ENCODE assay signal across 3 cellular contexts in the genomic region with DNA sequence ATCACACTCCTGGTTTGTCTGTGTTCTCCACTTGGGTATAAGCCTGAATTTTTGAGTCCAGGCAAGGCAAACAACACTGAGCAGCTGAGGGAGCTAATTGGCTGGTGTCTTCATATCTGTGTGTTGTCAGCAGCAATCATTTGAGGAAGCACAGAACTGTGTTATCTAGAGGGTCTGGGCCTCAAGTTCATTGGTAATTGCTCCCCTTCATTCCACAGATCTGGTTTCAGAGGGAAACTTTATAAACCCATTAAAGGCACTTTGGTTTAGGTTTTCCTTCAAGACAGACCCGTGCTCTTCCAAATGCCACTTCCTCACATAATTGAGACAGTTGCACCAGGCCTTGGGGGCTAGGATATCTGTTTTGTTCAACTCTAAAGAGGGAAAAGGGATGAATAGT.
TF ChIP-seq lines count a peak whose summit lies in the region.

No MANE protein-coding gene starts in this region.

TF ChIP-seq in liver, 16 proteins besides CTCF, POLR2A, EP300 and RAD21:
- TF ChIP-seq, protein P1, sequence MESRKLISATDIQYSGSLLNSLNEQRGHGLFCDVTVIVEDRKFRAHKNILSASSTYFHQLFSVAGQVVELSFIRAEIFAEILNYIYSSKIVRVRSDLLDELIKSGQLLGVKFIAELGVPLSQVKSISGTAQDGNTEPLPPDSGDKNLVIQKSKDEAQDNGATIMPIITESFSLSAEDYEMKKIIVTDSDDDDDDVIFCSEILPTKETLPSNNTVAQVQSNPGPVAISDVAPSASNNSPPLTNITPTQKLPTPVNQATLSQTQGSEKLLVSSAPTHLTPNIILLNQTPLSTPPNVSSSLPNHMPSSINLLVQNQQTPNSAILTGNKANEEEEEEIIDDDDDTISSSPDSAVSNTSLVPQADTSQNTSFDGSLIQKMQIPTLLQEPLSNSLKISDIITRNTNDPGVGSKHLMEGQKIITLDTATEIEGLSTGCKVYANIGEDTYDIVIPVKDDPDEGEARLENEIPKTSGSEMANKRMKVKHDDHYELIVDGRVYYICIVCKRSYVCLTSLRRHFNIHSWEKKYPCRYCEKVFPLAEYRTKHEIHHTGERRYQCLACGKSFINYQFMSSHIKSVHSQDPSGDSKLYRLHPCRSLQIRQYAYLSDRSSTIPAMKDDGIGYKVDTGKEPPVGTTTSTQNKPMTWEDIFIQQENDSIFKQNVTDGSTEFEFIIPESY (IDR thresholded peaks at IDR 0.05), result no peak
- TF ChIP-seq, protein P2, sequence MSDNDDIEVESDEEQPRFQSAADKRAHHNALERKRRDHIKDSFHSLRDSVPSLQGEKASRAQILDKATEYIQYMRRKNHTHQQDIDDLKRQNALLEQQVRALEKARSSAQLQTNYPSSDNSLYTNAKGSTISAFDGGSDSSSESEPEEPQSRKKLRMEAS (IDR thresholded peaks at IDR 0.05), result no peak
- TF ChIP-seq RXRA (IDR thresholded peaks at IDR 0.05) (peak in 1 of 2 donors; percentile 23), SP1 (IDR thresholded peaks at IDR 0.05) (no peak), EGR1 (IDR thresholded peaks at IDR 0.05; ENCODE audit: low read depth in 2 of 2) (no peak), NR2F2 (IDR thresholded peaks at IDR 0.05) (peak; percentile 88)

TF ChIP-seq in HepG2, 621 proteins besides CTCF, POLR2A, EP300 and RAD21:
- TF ChIP-seq ZNF331 (CRISPR knock-in tag; IDR thresholded peaks at IDR 0.05), result no peak
- TF ChIP-seq, protein P3, sequence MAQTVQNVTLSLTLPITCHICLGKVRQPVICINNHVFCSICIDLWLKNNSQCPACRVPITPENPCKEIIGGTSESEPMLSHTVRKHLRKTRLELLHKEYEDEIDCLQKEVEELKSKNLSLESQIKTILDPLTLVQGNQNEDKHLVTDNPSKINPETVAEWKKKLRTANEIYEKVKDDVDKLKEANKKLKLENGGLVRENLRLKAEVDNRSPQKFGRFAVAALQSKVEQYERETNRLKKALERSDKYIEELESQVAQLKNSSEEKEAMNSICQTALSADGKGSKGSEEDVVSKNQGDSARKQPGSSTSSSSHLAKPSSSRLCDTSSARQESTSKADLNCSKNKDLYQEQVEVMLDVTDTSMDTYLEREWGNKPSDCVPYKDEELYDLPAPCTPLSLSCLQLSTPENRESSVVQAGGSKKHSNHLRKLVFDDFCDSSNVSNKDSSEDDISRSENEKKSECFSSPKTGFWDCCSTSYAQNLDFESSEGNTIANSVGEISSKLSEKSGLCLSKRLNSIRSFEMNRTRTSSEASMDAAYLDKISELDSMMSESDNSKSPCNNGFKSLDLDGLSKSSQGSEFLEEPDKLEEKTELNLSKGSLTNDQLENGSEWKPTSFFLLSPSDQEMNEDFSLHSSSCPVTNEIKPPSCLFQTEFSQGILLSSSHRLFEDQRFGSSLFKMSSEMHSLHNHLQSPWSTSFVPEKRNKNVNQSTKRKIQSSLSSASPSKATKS (CRISPR knock-in tag; IDR thresholded peaks at IDR 0.05), result no peak
- TF ChIP-seq SRF (IDR thresholded peaks at IDR 0.05; ENCODE audit: low read depth, low read length), result no peak
- TF ChIP-seq ZNF143 (CRISPR knock-in tag; IDR thresholded peaks at IDR 0.05), result no peak
- TF ChIP-seq ZNF652 (CRISPR knock-in tag; IDR thresholded peaks at IDR 0.05; ENCODE audit: borderline replicate concordance, low read depth), result no peak
- TF ChIP-seq, protein P4, sequence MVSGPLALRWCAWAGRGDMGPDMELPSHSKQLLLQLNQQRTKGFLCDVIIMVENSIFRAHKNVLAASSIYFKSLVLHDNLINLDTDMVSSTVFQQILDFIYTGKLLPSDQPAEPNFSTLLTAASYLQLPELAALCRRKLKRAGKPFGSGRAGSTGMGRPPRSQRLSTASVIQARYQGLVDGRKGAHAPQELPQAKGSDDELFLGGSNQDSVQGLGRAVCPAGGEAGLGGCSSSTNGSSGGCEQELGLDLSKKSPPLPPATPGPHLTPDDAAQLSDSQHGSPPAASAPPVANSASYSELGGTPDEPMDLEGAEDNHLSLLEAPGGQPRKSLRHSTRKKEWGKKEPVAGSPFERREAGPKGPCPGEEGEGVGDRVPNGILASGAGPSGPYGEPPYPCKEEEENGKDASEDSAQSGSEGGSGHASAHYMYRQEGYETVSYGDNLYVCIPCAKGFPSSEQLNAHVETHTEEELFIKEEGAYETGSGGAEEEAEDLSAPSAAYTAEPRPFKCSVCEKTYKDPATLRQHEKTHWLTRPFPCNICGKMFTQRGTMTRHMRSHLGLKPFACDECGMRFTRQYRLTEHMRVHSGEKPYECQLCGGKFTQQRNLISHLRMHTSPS (CRISPR knock-in tag; IDR thresholded peaks at IDR 0.05; ENCODE audit: low read depth), result no peak
- no peak for TF ChIP-seq TCF12 (IDR thresholded peaks at IDR 0.05)
- TF ChIP-seq TCF12 (CRISPR knock-in tag; IDR thresholded peaks at IDR 0.05), result no peak
- no peak for TF ChIP-seq DNMT1 (CRISPR knock-in tag; IDR thresholded peaks at IDR 0.05)
- no peak for TF ChIP-seq HES4 (CRISPR knock-in tag; IDR thresholded peaks at IDR 0.05; ENCODE audit: borderline replicate concordance)
- TF ChIP-seq FOXK2 (IDR thresholded peaks at IDR 0.05), result no peak
- no peak for TF ChIP-seq RBFOX2 (IDR thresholded peaks at IDR 0.05; ENCODE audit: low read depth, low read length)
- TF ChIP-seq KLF16 (CRISPR knock-in tag; IDR thresholded peaks at IDR 0.05), result no peak
- TF ChIP-seq ZNF724P (CRISPR knock-in tag; IDR thresholded peaks at IDR 0.05; ENCODE audit: borderline replicate concordance), result no peak
- no peak for TF ChIP-seq FOXO1 (CRISPR knock-in tag; IDR thresholded peaks at IDR 0.05)
- TF ChIP-seq, protein P5, sequence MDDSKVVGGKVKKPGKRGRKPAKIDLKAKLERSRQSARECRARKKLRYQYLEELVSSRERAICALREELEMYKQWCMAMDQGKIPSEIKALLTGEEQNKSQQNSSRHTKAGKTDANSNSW (CRISPR knock-in tag; IDR thresholded peaks at IDR 0.05; ENCODE audit: borderline replicate concordance), result no peak
- no peak for TF ChIP-seq NCOA2 (CRISPR knock-in tag; IDR thresholded peaks at IDR 0.05)
- no peak for TF ChIP-seq ZNF788 (CRISPR knock-in tag; IDR thresholded peaks at IDR 0.05; ENCODE audit: borderline replicate concordance)
- TF ChIP-seq, protein P6, sequence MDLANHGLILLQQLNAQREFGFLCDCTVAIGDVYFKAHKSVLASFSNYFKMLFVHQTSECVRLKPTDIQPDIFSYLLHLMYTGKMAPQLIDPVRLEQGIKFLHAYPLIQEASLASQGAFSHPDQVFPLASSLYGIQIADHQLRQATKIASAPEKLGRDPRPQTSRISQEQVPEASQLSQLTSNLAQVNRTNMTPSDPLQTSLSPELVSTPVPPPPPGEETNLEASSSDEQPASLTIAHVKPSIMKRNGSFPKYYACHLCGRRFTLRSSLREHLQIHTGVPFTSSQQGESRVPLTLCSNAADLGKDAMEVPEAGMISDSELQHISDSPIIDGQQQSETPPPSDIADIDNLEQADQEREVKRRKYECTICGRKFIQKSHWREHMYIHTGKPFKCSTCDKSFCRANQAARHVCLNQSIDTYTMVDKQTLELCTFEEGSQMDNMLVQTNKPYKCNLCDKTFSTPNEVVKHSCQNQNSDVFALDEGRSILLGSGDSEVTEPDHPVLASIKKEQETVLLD (CRISPR knock-in tag; IDR thresholded peaks at IDR 0.05; ENCODE audit: low read depth), result no peak
- TF ChIP-seq, protein P7, sequence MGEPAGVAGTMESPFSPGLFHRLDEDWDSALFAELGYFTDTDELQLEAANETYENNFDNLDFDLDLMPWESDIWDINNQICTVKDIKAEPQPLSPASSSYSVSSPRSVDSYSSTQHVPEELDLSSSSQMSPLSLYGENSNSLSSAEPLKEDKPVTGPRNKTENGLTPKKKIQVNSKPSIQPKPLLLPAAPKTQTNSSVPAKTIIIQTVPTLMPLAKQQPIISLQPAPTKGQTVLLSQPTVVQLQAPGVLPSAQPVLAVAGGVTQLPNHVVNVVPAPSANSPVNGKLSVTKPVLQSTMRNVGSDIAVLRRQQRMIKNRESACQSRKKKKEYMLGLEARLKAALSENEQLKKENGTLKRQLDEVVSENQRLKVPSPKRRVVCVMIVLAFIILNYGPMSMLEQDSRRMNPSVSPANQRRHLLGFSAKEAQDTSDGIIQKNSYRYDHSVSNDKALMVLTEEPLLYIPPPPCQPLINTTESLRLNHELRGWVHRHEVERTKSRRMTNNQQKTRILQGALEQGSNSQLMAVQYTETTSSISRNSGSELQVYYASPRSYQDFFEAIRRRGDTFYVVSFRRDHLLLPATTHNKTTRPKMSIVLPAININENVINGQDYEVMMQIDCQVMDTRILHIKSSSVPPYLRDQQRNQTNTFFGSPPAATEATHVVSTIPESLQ (CRISPR knock-in tag; conservative IDR thresholded peaks at IDR 0.05), result no peak
TF ChIP-seq in HepG2: peak in this region for 0.

TF ChIP-seq in GM12878, 131 proteins besides CTCF, POLR2A, EP300 and RAD21:
- TF ChIP-seq HDAC6 (IDR thresholded peaks at IDR 0.05; ENCODE audit: unreplicated experiment) (no peak), PAX5 (IDR thresholded peaks at IDR 0.05; ENCODE audit: borderline replicate concordance, low read depth, low read length) (no peak), TCF12 (IDR thresholded peaks at IDR 0.05; ENCODE audit: low read depth, low read length) (no peak)
